1 cellular context compared by ENCODE assay signal in genomic region chr1:89994805-89995594, GRCh38.
A peak's percentile ranks its signal among the peaks of the same experiment; 100 is the strongest.
TF ChIP-seq lines count a peak whose summit lies in the region.

ZNF326 (plus strand) TSS chr1:89995110; CDS start chr1:89995258, 148 bp downstream.

TF ChIP-seq in HepG2, 621 proteins besides CTCF, POLR2A, EP300 and RAD21 (continued from another document and continues in another):
- TF ChIP-seq, protein P1, sequence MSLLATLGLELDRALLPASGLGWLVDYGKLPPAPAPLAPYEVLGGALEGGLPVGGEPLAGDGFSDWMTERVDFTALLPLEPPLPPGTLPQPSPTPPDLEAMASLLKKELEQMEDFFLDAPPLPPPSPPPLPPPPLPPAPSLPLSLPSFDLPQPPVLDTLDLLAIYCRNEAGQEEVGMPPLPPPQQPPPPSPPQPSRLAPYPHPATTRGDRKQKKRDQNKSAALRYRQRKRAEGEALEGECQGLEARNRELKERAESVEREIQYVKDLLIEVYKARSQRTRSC (CRISPR knock-in tag; IDR thresholded peaks at IDR 0.05; ENCODE audit: low read depth) = no peak; the same call in 1 of the 2 replicates
- TF ChIP-seq JUN (CRISPR knock-in tag; IDR thresholded peaks at IDR 0.05) (no peak), KDM5B (CRISPR knock-in tag; IDR thresholded peaks at IDR 0.05; ENCODE audit: borderline replicate concordance) (peak; percentile 95), KLF12 (CRISPR knock-in tag; IDR thresholded peaks at IDR 0.05; ENCODE audit: borderline replicate concordance) (peak; percentile 67; the same call in 1 of the 2 replicates), SNRNP70 (IDR thresholded peaks at IDR 0.05; ENCODE audit: low read depth, low read length) (no peak), CREB1 (IDR thresholded peaks at IDR 0.05) (peak; percentile 65), CREB1 (CRISPR knock-in tag; IDR thresholded peaks at IDR 0.05) (peak; percentile 14; the same call in 1 of the 2 replicates), RORA (CRISPR knock-in tag; IDR thresholded peaks at IDR 0.05) (no peak), CBX2 (IDR thresholded peaks at IDR 0.05; ENCODE audit: low read depth, low read length) (no peak), CBX2 (CRISPR knock-in tag; IDR thresholded peaks at IDR 0.05; ENCODE audit: low read depth) (no peak), MZF1 (CRISPR knock-in tag; IDR thresholded peaks at IDR 0.05; ENCODE audit: borderline replicate concordance) (0 out of 2 replicates have a peak, but pooled peaks have one; percentile 41), ZNF30 (CRISPR knock-in tag; IDR thresholded peaks at IDR 0.05) (no peak), FOXP1 (IDR thresholded peaks at IDR 0.05) (no peak), FOXP1 (CRISPR knock-in tag; IDR thresholded peaks at IDR 0.05) (no peak), ZZZ3 (CRISPR knock-in tag; IDR thresholded peaks at IDR 0.05; ENCODE audit: borderline replicate concordance) (no peak), ZNF225 (CRISPR knock-in tag; IDR thresholded peaks at IDR 0.05) (peak; percentile 95), ZBED4 (CRISPR knock-in tag; IDR thresholded peaks at IDR 0.05; ENCODE audit: borderline replicate concordance) (peak; percentile 55; the same call in 1 of the 2 replicates), MIER3 (CRISPR knock-in tag; IDR thresholded peaks at IDR 0.05; ENCODE audit: borderline replicate concordance) (0 out of 2 replicates have a peak, but pooled peaks have one; percentile 35), ZNF768 (CRISPR knock-in tag; IDR thresholded peaks at IDR 0.05) (peak; percentile 70), TP53 (CRISPR knock-in tag; conservative IDR thresholded peaks at IDR 0.05) (no peak), PITX1 (CRISPR knock-in tag; IDR thresholded peaks at IDR 0.05) (0 out of 2 replicates have a peak, but pooled peaks have one; percentile 60), ARID2 (CRISPR knock-in tag; IDR thresholded peaks at IDR 0.05; ENCODE audit: borderline replicate concordance) (no peak), TERF1 (CRISPR knock-in tag; IDR thresholded peaks at IDR 0.05) (0 out of 2 replicates have a peak, but pooled peaks have one; percentile 19), ZNF510 (CRISPR knock-in tag; IDR thresholded peaks at IDR 0.05; ENCODE audit: low read depth) (0 out of 2 replicates have a peak, but pooled peaks have one; percentile 30), ZBTB20 (CRISPR knock-in tag; IDR thresholded peaks at IDR 0.05; ENCODE audit: borderline replicate concordance, low read depth) (peak; percentile 83; the same call in 1 of the 2 replicates), HNF1A (IDR thresholded peaks at IDR 0.05; ENCODE audit: low read depth) (no peak), HNF1A (CRISPR knock-in tag; IDR thresholded peaks at IDR 0.05; ENCODE audit: borderline replicate concordance) (peak; percentile 66), ATF2 (CRISPR knock-in tag; IDR thresholded peaks at IDR 0.05) (peak; percentile 41; the same call in 1 of the 2 replicates), SALL1 (CRISPR knock-in tag; IDR thresholded peaks at IDR 0.05) (peak; percentile 90), ZNF362 (CRISPR knock-in tag; IDR thresholded peaks at IDR 0.05; ENCODE audit: borderline replicate concordance) (peak; percentile 60), ZNF766 (CRISPR knock-in tag; IDR thresholded peaks at IDR 0.05; ENCODE audit: borderline replicate concordance) (no peak), HDAC2 (CRISPR knock-in tag; IDR thresholded peaks at IDR 0.05) (no peak; the same call in 1 of the 2 replicates)
- TF ChIP-seq, protein P2, sequence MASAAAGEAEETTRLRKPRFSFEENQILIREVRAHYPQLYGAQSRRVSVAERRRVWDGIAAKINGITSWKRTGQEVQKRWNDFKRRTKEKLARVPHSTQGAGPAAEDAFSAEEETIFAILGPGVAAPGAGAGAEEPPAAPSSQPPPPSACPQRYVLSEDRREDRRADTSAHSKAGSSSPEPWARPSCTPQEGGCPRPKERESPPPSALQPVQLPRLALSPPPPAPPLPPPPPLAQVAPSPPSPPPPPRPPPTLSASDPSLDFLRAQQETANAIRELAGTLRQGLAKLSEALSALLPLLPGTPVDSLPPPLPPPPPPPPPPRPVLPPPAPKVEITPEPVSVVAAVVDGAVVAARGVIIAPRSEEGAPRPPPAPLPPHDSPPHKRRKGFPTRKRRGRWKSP (CRISPR knock-in tag; IDR thresholded peaks at IDR 0.05) = peak; percentile 92
- TF ChIP-seq, protein P3, sequence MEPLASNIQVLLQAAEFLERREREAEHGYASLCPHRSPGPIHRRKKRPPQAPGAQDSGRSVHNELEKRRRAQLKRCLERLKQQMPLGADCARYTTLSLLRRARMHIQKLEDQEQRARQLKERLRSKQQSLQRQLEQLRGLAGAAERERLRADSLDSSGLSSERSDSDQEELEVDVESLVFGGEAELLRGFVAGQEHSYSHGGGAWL (CRISPR knock-in tag; IDR thresholded peaks at IDR 0.05) = peak; percentile 92
- TF ChIP-seq, protein P4, sequence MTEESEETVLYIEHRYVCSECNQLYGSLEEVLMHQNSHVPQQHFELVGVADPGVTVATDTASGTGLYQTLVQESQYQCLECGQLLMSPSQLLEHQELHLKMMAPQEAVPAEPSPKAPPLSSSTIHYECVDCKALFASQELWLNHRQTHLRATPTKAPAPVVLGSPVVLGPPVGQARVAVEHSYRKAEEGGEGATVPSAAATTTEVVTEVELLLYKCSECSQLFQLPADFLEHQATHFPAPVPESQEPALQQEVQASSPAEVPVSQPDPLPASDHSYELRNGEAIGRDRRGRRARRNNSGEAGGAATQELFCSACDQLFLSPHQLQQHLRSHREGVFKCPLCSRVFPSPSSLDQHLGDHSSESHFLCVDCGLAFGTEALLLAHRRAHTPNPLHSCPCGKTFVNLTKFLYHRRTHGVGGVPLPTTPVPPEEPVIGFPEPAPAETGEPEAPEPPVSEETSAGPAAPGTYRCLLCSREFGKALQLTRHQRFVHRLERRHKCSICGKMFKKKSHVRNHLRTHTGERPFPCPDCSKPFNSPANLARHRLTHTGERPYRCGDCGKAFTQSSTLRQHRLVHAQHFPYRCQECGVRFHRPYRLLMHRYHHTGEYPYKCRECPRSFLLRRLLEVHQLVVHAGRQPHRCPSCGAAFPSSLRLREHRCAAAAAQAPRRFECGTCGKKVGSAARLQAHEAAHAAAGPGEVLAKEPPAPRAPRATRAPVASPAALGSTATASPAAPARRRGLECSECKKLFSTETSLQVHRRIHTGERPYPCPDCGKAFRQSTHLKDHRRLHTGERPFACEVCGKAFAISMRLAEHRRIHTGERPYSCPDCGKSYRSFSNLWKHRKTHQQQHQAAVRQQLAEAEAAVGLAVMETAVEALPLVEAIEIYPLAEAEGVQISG (CRISPR knock-in tag; IDR thresholded peaks at IDR 0.05) = peak; percentile 78; the same call in 1 of the 2 replicates
- TF ChIP-seq, protein P5, sequence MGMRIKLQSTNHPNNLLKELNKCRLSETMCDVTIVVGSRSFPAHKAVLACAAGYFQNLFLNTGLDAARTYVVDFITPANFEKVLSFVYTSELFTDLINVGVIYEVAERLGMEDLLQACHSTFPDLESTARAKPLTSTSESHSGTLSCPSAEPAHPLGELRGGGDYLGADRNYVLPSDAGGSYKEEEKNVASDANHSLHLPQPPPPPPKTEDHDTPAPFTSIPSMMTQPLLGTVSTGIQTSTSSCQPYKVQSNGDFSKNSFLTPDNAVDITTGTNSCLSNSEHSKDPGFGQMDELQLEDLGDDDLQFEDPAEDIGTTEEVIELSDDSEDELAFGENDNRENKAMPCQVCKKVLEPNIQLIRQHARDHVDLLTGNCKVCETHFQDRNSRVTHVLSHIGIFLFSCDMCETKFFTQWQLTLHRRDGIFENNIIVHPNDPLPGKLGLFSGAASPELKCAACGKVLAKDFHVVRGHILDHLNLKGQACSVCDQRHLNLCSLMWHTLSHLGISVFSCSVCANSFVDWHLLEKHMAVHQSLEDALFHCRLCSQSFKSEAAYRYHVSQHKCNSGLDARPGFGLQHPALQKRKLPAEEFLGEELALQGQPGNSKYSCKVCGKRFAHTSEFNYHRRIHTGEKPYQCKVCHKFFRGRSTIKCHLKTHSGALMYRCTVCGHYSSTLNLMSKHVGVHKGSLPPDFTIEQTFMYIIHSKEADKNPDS (CRISPR knock-in tag; IDR thresholded peaks at IDR 0.05) = peak; percentile 40; the same call in 1 of the 2 replicates
- TF ChIP-seq, protein P6, sequence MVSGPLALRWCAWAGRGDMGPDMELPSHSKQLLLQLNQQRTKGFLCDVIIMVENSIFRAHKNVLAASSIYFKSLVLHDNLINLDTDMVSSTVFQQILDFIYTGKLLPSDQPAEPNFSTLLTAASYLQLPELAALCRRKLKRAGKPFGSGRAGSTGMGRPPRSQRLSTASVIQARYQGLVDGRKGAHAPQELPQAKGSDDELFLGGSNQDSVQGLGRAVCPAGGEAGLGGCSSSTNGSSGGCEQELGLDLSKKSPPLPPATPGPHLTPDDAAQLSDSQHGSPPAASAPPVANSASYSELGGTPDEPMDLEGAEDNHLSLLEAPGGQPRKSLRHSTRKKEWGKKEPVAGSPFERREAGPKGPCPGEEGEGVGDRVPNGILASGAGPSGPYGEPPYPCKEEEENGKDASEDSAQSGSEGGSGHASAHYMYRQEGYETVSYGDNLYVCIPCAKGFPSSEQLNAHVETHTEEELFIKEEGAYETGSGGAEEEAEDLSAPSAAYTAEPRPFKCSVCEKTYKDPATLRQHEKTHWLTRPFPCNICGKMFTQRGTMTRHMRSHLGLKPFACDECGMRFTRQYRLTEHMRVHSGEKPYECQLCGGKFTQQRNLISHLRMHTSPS (CRISPR knock-in tag; IDR thresholded peaks at IDR 0.05; ENCODE audit: low read depth) = no peak
